8 cellular contexts compared by ENCODE assay signal in the genomic region with DNA sequence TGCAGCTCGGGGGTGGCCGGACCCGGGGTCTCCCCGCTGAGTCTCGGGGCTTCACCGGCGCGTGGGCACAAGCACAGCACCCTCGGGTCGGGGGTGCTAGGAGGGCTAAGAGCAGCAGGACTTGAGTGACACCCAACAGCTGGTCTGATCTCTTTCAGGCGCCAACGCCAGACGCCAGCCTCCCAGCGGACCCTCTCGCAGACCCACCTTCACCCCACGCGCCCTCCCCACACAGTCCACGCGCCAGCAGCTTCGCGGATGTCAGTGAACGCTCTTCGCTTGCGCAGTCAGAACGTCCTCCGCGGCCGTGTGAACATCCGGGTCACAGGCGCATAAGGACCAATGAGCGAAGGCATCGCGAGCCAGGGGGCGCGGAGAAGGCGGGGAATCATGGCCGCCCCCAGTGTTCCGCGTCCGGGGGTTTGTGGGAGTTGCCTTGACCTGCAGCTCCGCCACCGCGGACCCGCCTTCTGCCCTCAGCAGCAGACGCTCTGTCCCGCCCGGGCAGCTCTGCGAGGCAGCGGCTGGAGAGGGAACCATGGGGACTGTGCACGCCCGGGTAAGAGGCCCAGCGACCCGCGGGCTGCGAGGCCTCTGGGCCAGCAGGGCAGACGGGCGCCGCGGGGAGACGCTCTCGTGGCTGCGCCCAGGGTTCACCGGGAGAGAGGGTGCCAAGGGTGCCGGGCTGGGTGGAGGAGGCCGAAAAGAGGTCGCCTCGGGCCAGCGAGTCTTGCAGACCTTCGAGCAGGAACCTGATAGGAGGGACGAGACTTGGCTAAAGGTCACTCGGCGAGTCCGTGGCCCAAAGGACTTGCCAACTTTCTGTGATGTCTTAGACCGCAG. TPM values are rescaled to one million over a fixed set of nuclear protein-coding genes. Genes with fewer than 3 reads are reported as not detected.
DNase-seq lines count a peak whose midpoint lies in the region; TF ChIP-seq lines count a peak whose summit lies in the region.

A gene (plus strand): TSS at position 403 of the 843 bp plus-strand sequence. CDS start 136 bp downstream, at position 539.

- no peak within 1 kb of the TSS for H4K91ac ChIP-seq in H9 (ENCODE audit: insufficient read length, low read depth, low read length)
- H4K91ac ChIP-seq in neuronal stem cell (ENCODE audit: low read depth, low read length, poor library complexity), result no peak within 1 kb of the TSS

- no peaks in the 10 kb centered on the region for H3K27me3 ChIP-seq in H9 (ENCODE audit: insufficient read depth, low read length)
- H3K27me3 ChIP-seq in MG63, result no peaks in the 10 kb centered on the region
- H3K27me3 ChIP-seq in neuronal stem cell (ENCODE audit: control insufficient read depth in 3 of 3, insufficient read depth in 3 of 3, low read depth in 1 of 3, low read length in 3 of 3), result no peaks in the 10 kb centered on the region

- H3K4me1 Mint-ChIP-seq in H9, result peaks cover 29 to 35% of the 10 kb centered on the region in 2 experiments

- no peak within 1 kb of the TSS for H3K27ac ChIP-seq in H9 (ENCODE audit: insufficient read length, low read depth, low read length)
- H3K27ac ChIP-seq in neuronal stem cell (replicated peaks; ENCODE audit: low read length), result peak within 1 kb of the TSS; percentile 81

- no peak within 1 kb of the TSS for H2AFZ ChIP-seq in H9 (ENCODE audit: low read length)
- H2AFZ ChIP-seq in neuronal stem cell (ENCODE audit: low read length), result peak within 1 kb of the TSS; percentile 84

- H3K4me3 Mint-ChIP-seq in H9, result peak within 1 kb of the TSS; percentile 95 to 97

- H3K79me2 ChIP-seq in H9 (ENCODE audit: insufficient read depth, low read length), result no peaks in the 10 kb centered on the region

- H3K18ac ChIP-seq in H9 (ENCODE audit: insufficient read length, low read depth, low read length) (no peak within 1 kb of the TSS), neuronal stem cell (ENCODE audit: low read length) (peak within 1 kb of the TSS; percentile 91)

- H3K4me3 ChIP-seq in MG63 (peak within 1 kb of the TSS; percentile 96), neuronal stem cell (ENCODE audit: low read length in 2 of 2) (peak within 1 kb of the TSS; percentile 94 to 99)

- peaks cover 0 to 2% (median 0%) of the 10 kb centered on the region in 3 experiments; a peak in 1 of 7 replicates for H3K36me3 Mint-ChIP-seq in H9 (ENCODE audit: insufficient read depth in 1 of 3, low read depth in 3 of 3)

- peak within 1 kb of the TSS; percentile 68 for H3K9ac ChIP-seq in H9 (ENCODE audit: extremely low read depth, insufficient read length, low read length)
- H3K9ac ChIP-seq in neuronal stem cell (ENCODE audit: low read depth, low read length, poor library complexity), result peak within 1 kb of the TSS; percentile 96

- H2AK5ac ChIP-seq in H9 (ENCODE audit: insufficient read length, low read length), result no peak within 1 kb of the TSS
- H2AK5ac ChIP-seq in neuronal stem cell (ENCODE audit: low read depth, low read length), result peak within 1 kb of the TSS; percentile 68

- H2BK5ac ChIP-seq in H9 (ENCODE audit: insufficient read length, low read length), result no peak within 1 kb of the TSS
- peak within 1 kb of the TSS; percentile 83 for H2BK5ac ChIP-seq in neuronal stem cell (ENCODE audit: low read length)

- DNase-seq in G401 (ENCODE audit: low spot score) (peak; percentile 94), H9 (peak; percentile 92), MG63 (peak; percentile 92), SK-MEL-5 (ENCODE audit: low read depth, low spot score) (peak; percentile 94), foreskin melanocyte (peak; percentile 90), neuronal stem cell (ENCODE audit: low spot score) (peak; percentile 87)
- peak; percentile 92 for DNase-seq in activated naive CD4-positive, alpha-beta T cell treated with Interleukin-2 at 50 U/mL for 16 hours

- H3K4ac ChIP-seq in H9 (ENCODE audit: low read depth, low read length) (no peak within 1 kb of the TSS), neuronal stem cell (ENCODE audit: low read length) (peak within 1 kb of the TSS; percentile 17)

- H2BK15ac ChIP-seq in H9 (ENCODE audit: low read depth, low read length) (no peak within 1 kb of the TSS), neuronal stem cell (ENCODE audit: low read length) (no peak within 1 kb of the TSS)

- H2BK12ac ChIP-seq in H9 (ENCODE audit: insufficient read length, low read depth, low read length) (no peak within 1 kb of the TSS), neuronal stem cell (ENCODE audit: low read length) (no peak within 1 kb of the TSS)

- H4K20me1 ChIP-seq in H9 (ENCODE audit: control insufficient read depth, insufficient read depth, insufficient read length), result no peaks in the 10 kb centered on the region

- no peak within 1 kb of the TSS for H3K56ac ChIP-seq in H9 (ENCODE audit: insufficient read length, low read depth, low read length)

- H3K36me3 ChIP-seq in MG63 (peaks cover 3% of the 10 kb centered on the region; the same call in 1 of the 2 replicates), neuronal stem cell (replicated peaks in 1 of 2; ENCODE audit: control insufficient read depth in 2 of 2, insufficient read depth in 2 of 2, low read length in 2 of 2) (no peaks in the 10 kb centered on the region)

- in situ Hi-C loops in G401 (cut with HindIII; ENCODE audit: low sequenced_read_pairs), result no loop called here
- in situ Hi-C loops in SK-MEL-5 (cut with HindIII; ENCODE audit: low pct_unique_long_range_greater_than_20kb, low sequenced_read_pairs), result no loop called here

- WGBS in H9 (ENCODE audit: extremely low coverage, insufficient read length, low lambda C conversion rate), result no CpG with 5 or more reads among the region's 74 CpGs
- no CpG with 5 or more reads among the region's 74 CpGs for WGBS in neuronal stem cell (ENCODE audit: extremely low coverage in 2 of 2, insufficient read length in 2 of 2, insufficient replicate concordance in 1 of 2), 2 donors

- H3K4me2 ChIP-seq in H9 (ENCODE audit: insufficient read depth, insufficient read length, low read length) (peak within 1 kb of the TSS; percentile 64), neuronal stem cell (ENCODE audit: insufficient read depth, low read length, poor library complexity, severe bottlenecking) (peak within 1 kb of the TSS; percentile 94)

- peak within 1 kb of the TSS; percentile 76 to 96 (median 77) for H3K27ac Mint-ChIP-seq in H9

- no peak within 1 kb of the TSS for H3T11ph ChIP-seq in H9 (ENCODE audit: low read length)

- H4K8ac ChIP-seq in H9 (replicated peaks; ENCODE audit: insufficient read length, low read depth, low read length), result no peak within 1 kb of the TSS
- H4K8ac ChIP-seq in neuronal stem cell (ENCODE audit: low read depth, low read length), result peak within 1 kb of the TSS; percentile 89

- H3K9me3 ChIP-seq in H9 (ENCODE audit: control insufficient read depth, low read depth, low read length) (no peaks in the 10 kb centered on the region), MG63 (no peaks in the 10 kb centered on the region), neuronal stem cell (replicated peaks in 1 of 2; ENCODE audit: control insufficient read depth in 2 of 2, insufficient read depth in 1 of 2, low read depth in 1 of 2, low read length in 2 of 2) (no peaks in the 10 kb centered on the region)

- H2BK120ac ChIP-seq in H9 (ENCODE audit: low read depth, low read length, poor library complexity, severe bottlenecking), result no peak within 1 kb of the TSS
- no peak within 1 kb of the TSS for H2BK120ac ChIP-seq in neuronal stem cell (ENCODE audit: low read depth, low read length)

- H3K79me1 ChIP-seq in H9 (ENCODE audit: insufficient read depth, low read depth, low read length, poor library complexity, severe bottlenecking) (no peaks in the 10 kb centered on the region), neuronal stem cell (ENCODE audit: low read depth, low read length) (peaks cover 4% of the 10 kb centered on the region)

- TF ChIP-seq CTCF in H9 (conservative IDR thresholded peaks at IDR 0.05) (no peak), subcutaneous adipose tissue (IDR thresholded peaks at IDR 0.05; ENCODE audit: low read depth) (no peak)

- no peak within 1 kb of the TSS for H3K23ac ChIP-seq in H9 (ENCODE audit: insufficient read length, low read depth, low read length)
- H3K23ac ChIP-seq in neuronal stem cell (ENCODE audit: low read depth, low read length, poor library complexity), result peak within 1 kb of the TSS; percentile 15

- no peak within 1 kb of the TSS for H4K5ac ChIP-seq in H9 (ENCODE audit: insufficient read length, low read depth, low read length)

- H3K23me2 ChIP-seq in H9 (ENCODE audit: insufficient read length, low read depth, low read length, poor library complexity, severe bottlenecking), result peaks cover 8% of the 10 kb centered on the region

- H3K4me1 ChIP-seq in H9 (ENCODE audit: insufficient read depth, low read length) (peaks cover 8% of the 10 kb centered on the region; the same call in 1 of the 2 replicates), neuronal stem cell (ENCODE audit: control insufficient read depth in 2 of 2, insufficient read depth in 1 of 2, low read depth in 1 of 2, low read length in 2 of 2) (peaks cover 6% of the 10 kb centered on the region in 2 donors)

- H2BK20ac ChIP-seq in H9 (ENCODE audit: low read depth, low read length, poor library complexity, severe bottlenecking), result no peak within 1 kb of the TSS

- H3K14ac ChIP-seq in H9 (ENCODE audit: insufficient read depth, low read length), result 0 out of 2 replicates have a peak within 1 kb of the TSS, but pooled peaks have one; percentile 51
- peak within 1 kb of the TSS; percentile 94 for H3K14ac ChIP-seq in neuronal stem cell (ENCODE audit: low read length)

- H3K9me3 Mint-ChIP-seq in H9, result no peaks in the 10 kb centered on the region

- H3K27me3 Mint-ChIP-seq in H9 (ENCODE audit: low read depth), result peaks cover 4% of the 10 kb centered on the region

RNA-seq across cellular contexts. Expression of the gene that starts here (rescaled TPM):
- 77.8 and 79.4 TPM in 2 replicates for total RNA-seq in G401 (2014; rRNA removed; shearing (Covaris generic))
- total RNA-seq in H9 (2021), result 56.6 and 57.2 TPM in 2 replicates
- total RNA-seq in MG63 (2014; rRNA removed; shearing (Covaris generic); ENCODE audit: low replicate concordance), result 65.1 and 90.4 TPM in 2 replicates
- 94.8 and 103 TPM in 2 replicates for total RNA-seq in SK-MEL-5 (2014; rRNA removed; shearing (Covaris generic))
- polyA plus RNA-seq in SK-MEL-5 (2015; cell fraction: cytosol; rRNA removed), result 117 and 122 TPM in 2 replicates
- polyA plus RNA-seq in SK-MEL-5 (2015; cell fraction: nucleus; rRNA removed), result 88.2 and 98.0 TPM in 2 replicates
- polyA plus RNA-seq in neuronal stem cell (2013, experiment 1 of 2), result 26.1 TPM
- 25.1 TPM for polyA plus RNA-seq in neuronal stem cell (2013, experiment 2 of 2)
- total RNA-seq in subcutaneous adipose tissue, result 10 to 100 TPM; 31.3 to 54.1 (median 42.2) TPM
